1 cellular context compared by ENCODE assay signal in the genomic region with DNA sequence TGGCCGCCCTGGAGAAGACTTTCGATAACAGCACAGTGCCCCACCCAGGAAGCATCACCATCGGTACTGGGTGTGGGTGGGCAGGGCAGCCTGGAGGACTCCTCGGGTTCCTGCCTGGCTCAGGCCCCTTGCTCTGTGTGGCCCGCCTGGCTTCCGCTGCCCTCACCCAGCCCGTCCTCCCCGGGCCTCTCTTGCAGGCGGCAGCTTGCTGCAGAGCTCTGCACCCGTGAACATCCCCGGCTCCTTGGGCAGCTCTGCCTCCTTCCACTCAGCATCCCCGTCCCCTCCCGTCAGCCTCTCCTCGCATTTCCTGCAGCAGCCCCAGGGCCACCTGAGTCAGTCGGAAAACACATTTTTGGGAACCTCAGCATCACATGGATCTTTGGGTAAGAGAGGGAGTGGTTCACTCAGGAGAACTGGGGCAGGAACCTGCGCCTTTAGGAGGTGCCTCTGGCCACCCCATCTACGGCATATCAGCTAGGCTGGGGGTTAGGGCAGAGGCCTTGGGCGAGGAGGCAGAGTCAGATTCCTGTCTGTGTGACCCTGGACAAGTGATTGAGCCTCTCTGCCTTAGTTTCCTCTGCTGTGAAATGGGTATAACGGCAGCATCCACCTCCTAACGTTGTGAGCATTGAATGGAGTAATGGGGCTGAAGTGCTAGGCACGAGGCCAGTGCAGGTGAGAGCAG.
TF ChIP-seq lines count a peak whose summit lies in the region.

No MANE protein-coding gene starts in this region.

TF ChIP-seq in A549, 52 proteins besides CTCF, POLR2A, EP300 and RAD21:
- TF ChIP-seq KDM1A (IDR thresholded peaks at IDR 0.05; ENCODE audit: low read depth) (peak; percentile 78; the same call in 1 of the 2 replicates), NPAS2 (CRISPR knock-in tag; IDR thresholded peaks at IDR 0.05; ENCODE audit: borderline replicate concordance) (no peak)
